Comparison of ENCODE assay signal across 19 cellular contexts in the genomic region with DNA sequence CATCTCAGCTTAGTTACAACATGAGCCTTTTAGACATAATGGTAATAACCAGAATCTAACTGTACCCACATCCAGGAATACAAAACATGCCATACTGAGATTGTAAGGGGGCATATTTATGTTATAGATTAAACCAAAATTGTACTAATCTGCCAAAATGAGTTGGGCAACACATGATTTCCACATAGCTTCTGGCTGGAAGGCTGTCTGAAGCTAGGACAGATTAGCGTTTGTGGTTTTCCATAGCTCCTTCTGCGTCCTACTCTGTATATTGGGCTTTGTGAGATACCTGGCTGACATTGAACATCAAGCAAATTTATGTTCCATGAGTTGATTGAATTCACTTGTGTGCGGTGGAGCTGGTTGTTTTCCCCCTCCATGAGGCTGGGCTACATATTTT.
DNase-seq lines count a peak whose midpoint lies in the region; ATAC-seq, FAIRE-seq and TF ChIP-seq lines count a peak whose summit lies in the region.
"Had no signal": no experiment of that assay in that cellular context is flagged by ENCODE, and none has a peak within 500 bp of the region (broad histone marks: within the 10 kb centered on the region; RNA-seq: fewer than 3 reads in every experiment).

No MANE protein-coding gene starts in this region.

- H3K4me3 ChIP-seq in liver (ENCODE audit: low read depth in 1 of 3, low read length in 3 of 3) (no peak overlapping the region), HepG2 (replicated peaks in 1 of 3; ENCODE audit: insufficient read depth in 1 of 3, low read depth in 2 of 3, low read length in 3 of 3) (no peak overlapping the region), choroid plexus epithelial cell (ENCODE audit: low read depth, low read length) (no peak overlapping the region), fibroblast of villous mesenchyme (ENCODE audit: low read depth, low read length) (no peak overlapping the region)
- H3K4me3 ChIP-seq: BLaER1 treated with 17β-estradiol and CSF1 and Interleukin-3, amounts not matched to agents 10 nM and 100 nM; GM12878 had no signal

- H3K9ac ChIP-seq in liver (ENCODE audit: low read depth in 1 of 2, low read length in 2 of 2), result no peak overlapping the region
- H3K9ac ChIP-seq in HepG2 (ENCODE audit: insufficient read depth, low read depth, low read length), result no peak overlapping the region
- H3K9ac ChIP-seq: BLaER1 treated with 17β-estradiol and CSF1 and Interleukin-3, amounts not matched to agents 10 nM and 100 nM had no signal

- no peak for TF ChIP-seq CTCF in liver (IDR thresholded peaks at IDR 0.05; ENCODE audit: low read depth, low read length, missing input control)
- TF ChIP-seq CTCF in HepG2 (CRISPR knock-in tag; IDR thresholded peaks at IDR 0.05), result no peak
- no peak for TF ChIP-seq CTCF in choroid plexus epithelial cell (conservative IDR thresholded peaks at IDR 0.05; ENCODE audit: low read depth, low read length)
- TF ChIP-seq CTCF in fibroblast of villous mesenchyme (IDR thresholded peaks at IDR 0.05; ENCODE audit: insufficient read depth, low read depth, low read length), result no peak

- WGBS in liver, result 47% methylated on average over 3 of the region's 3 CpGs
- 10% methylated on average over 3 of the region's 3 CpGs for WGBS in HepG2 (ENCODE audit: low lambda C conversion rate)

- ATAC-seq in HepG2, result no peak
- ATAC-seq: GM12878 had no signal

- no peaks in the 10 kb centered on the region for H4K20me1 ChIP-seq in HepG2 (ENCODE audit: insufficient read depth, low read length)
- H4K20me1 ChIP-seq: BLaER1 treated with 17β-estradiol and CSF1 and Interleukin-3, amounts not matched to agents 10 nM and 100 nM had no signal

- no peak for TF ChIP-seq POLR2A in HepG2 (IDR thresholded peaks at IDR 0.05; ENCODE audit: insufficient read depth in 1 of 2, low read depth in 2 of 2, low read length in 2 of 2)

- no peak overlapping the region for H2AFZ ChIP-seq in HepG2 (ENCODE audit: low read length)

- TF ChIP-seq EP300 in HepG2 (IDR thresholded peaks at IDR 0.05; ENCODE audit: low read depth in 2 of 2, low read length in 2 of 2) (no peak), HepG2 (CRISPR knock-in tag; IDR thresholded peaks at IDR 0.05; ENCODE audit: borderline replicate concordance) (no peak)

- POLR2A ChIA-PET in HepG2 (lab: Yijun Ruan, JAX), result no interaction called here

- H3K4me1 ChIP-seq in liver (ENCODE audit: control insufficient read depth in 4 of 4, insufficient read depth in 4 of 4, low read length in 3 of 4), result peaks cover 0 to 11% (median 4%) of the 10 kb centered on the region in 4 donors
- H3K4me1 ChIP-seq in HepG2 (ENCODE audit: insufficient read depth, low read length), result no peaks in the 10 kb centered on the region
- H3K4me1 ChIP-seq: BLaER1 treated with 17β-estradiol and CSF1 and Interleukin-3, amounts not matched to agents 10 nM and 100 nM had no signal

- H3K79me2 ChIP-seq in HepG2 (ENCODE audit: insufficient read depth, low read length), result no peaks in the 10 kb centered on the region

- H3K27me3 ChIP-seq in liver (ENCODE audit: control insufficient read depth in 4 of 4, insufficient read depth in 4 of 4, low read length in 3 of 4), result no peaks in the 10 kb centered on the region
- H3K27me3 ChIP-seq in HepG2 (ENCODE audit: control insufficient read depth in 1 of 2, insufficient read depth in 2 of 2, low read length in 2 of 2), result peaks cover 3 to 13% of the 10 kb centered on the region in 2 experiments; a peak in 4 of 5 replicates
- H3K27me3 ChIP-seq: BLaER1 treated with 17β-estradiol and CSF1 and Interleukin-3, amounts not matched to agents 10 nM and 100 nM had no signal

- intact Hi-C loops in HepG2 (cut with micrococcal nuclease; ENCODE audit: unreplicated experiment), result no loop called here

- in situ Hi-C loops in HepG2 (cut with HindIII; ENCODE audit: extremely low pct_ligation_motif_present, low pct_unique_long_range_greater_than_20kb), result no loop called here

- DNase-seq in HepG2 (ENCODE audit: low spot score), result no peak
- peak; percentile 23 for DNase-seq in choroid plexus epithelial cell (ENCODE audit: low read depth)
- peak; percentile 2 for DNase-seq in fibroblast of villous mesenchyme (ENCODE audit: low read depth)
- DNase-seq in DMS153 (lab: John Stamatoyannopoulos, UW), result no peak
- no peak for DNase-seq in activated CD4-positive, alpha-beta T cell treated with anti-CD3 and anti-CD28 coated beads, Interleukin-2, amount 50 U/mL, for 48 hours
- no peak for DNase-seq in activated CD4-positive, alpha-beta T cell treated with anti-CD3 and anti-CD28 coated beads for 1 hour
- DNase-seq in COR-L47 (lab: John Stamatoyannopoulos, UW), result no peak
- DNase-seq: 8988T; Calu3; CD4-positive, CD25-positive, alpha-beta regulatory T cell; DMS 273 treated with DMSO at 0.1 percent for 48 hours; DMS79; HCEC 1CT; HFFc6 had no signal

- no peak overlapping the region for H3K4me2 ChIP-seq in HepG2 (ENCODE audit: low read depth, low read length)
- H3K4me2 ChIP-seq: BLaER1 treated with 17β-estradiol and CSF1 and Interleukin-3, amounts not matched to agents 10 nM and 100 nM had no signal

- H3K27ac ChIP-seq in liver (ENCODE audit: low read depth in 1 of 2, low read length in 2 of 2), result peak overlapping the region in 1 of 2 donors; percentile 22
- H3K27ac ChIP-seq in HepG2 (ENCODE audit: extremely low read length, insufficient read depth, low read length), result no peak overlapping the region
- H3K27ac ChIP-seq: BLaER1 treated with 17β-estradiol and CSF1 and Interleukin-3, amounts not matched to agents 10 nM and 100 nM; HL-60 had no signal

- no peak for FAIRE-seq in HepG2 (lab: Jason Lieb, UNC)
- FAIRE-seq: GM12878, GM19239 had no signal

- no TSS peak for BruUV-seq in HepG2 (replicated peaks; lab: Mats Ljungman, UMichigan)

- H3K36me3 ChIP-seq in liver (ENCODE audit: control insufficient read depth in 4 of 4, insufficient read depth in 3 of 4, low read depth in 1 of 4, low read length in 3 of 4) (no peaks in the 10 kb centered on the region), HepG2 (replicated peaks in 1 of 2; ENCODE audit: control insufficient read depth in 1 of 2, insufficient read depth in 2 of 2, low read length in 2 of 2) (no peaks in the 10 kb centered on the region)
- H3K36me3 ChIP-seq: BLaER1 treated with 17β-estradiol and CSF1 and Interleukin-3, amounts not matched to agents 10 nM and 100 nM had no signal

- H3K9me3 ChIP-seq in liver (ENCODE audit: control insufficient read depth in 4 of 4, low read length in 3 of 4) (peaks cover 0 to 3% (median 0%) of the 10 kb centered on the region in 4 donors), HepG2 (ENCODE audit: low read length) (no peaks in the 10 kb centered on the region)

- peak in 1 of 2 donors; percentile 15 for TF ChIP-seq RAD21 in liver (IDR thresholded peaks at IDR 0.05)
- TF ChIP-seq RAD21 in HepG2 (CRISPR knock-in tag; IDR thresholded peaks at IDR 0.05), result no peak

- CTCF ChIA-PET in HepG2 (lab: Yijun Ruan, JAX; ENCODE audit: low intra/inter-chr PET ratio, low total read pairs), result no interaction called here

TF ChIP-seq in liver, 16 proteins besides CTCF, POLR2A, EP300 and RAD21 (continues in another document):
- TF ChIP-seq HNF4G (IDR thresholded peaks at IDR 0.05), result no peak
- no peak for TF ChIP-seq SP1 (IDR thresholded peaks at IDR 0.05)

TF ChIP-seq in HepG2, 621 proteins besides CTCF, POLR2A, EP300 and RAD21:
- TF ChIP-seq ZFP36L1 (CRISPR knock-in tag; IDR thresholded peaks at IDR 0.05) (no peak), RARA (CRISPR knock-in tag; IDR thresholded peaks at IDR 0.05) (no peak), GPN1 (CRISPR knock-in tag; IDR thresholded peaks at IDR 0.05; ENCODE audit: borderline replicate concordance) (no peak), ZNF124 (CRISPR knock-in tag; IDR thresholded peaks at IDR 0.05) (no peak), ZNF484 (CRISPR knock-in tag; IDR thresholded peaks at IDR 0.05; ENCODE audit: borderline replicate concordance, low read depth) (no peak), HES4 (CRISPR knock-in tag; IDR thresholded peaks at IDR 0.05; ENCODE audit: borderline replicate concordance) (no peak), ZNF839 (CRISPR knock-in tag; IDR thresholded peaks at IDR 0.05; ENCODE audit: borderline replicate concordance) (no peak), ZNF354B (CRISPR knock-in tag; IDR thresholded peaks at IDR 0.05) (no peak), ISX (CRISPR knock-in tag; conservative IDR thresholded peaks at IDR 0.05) (no peak), ZNF674 (CRISPR knock-in tag; IDR thresholded peaks at IDR 0.05; ENCODE audit: low read depth) (no peak), JUNB (CRISPR knock-in tag; IDR thresholded peaks at IDR 0.05; ENCODE audit: borderline replicate concordance) (no peak), GFI1 (CRISPR knock-in tag; IDR thresholded peaks at IDR 0.05; ENCODE audit: borderline replicate concordance) (no peak)
- TF ChIP-seq, protein P1, sequence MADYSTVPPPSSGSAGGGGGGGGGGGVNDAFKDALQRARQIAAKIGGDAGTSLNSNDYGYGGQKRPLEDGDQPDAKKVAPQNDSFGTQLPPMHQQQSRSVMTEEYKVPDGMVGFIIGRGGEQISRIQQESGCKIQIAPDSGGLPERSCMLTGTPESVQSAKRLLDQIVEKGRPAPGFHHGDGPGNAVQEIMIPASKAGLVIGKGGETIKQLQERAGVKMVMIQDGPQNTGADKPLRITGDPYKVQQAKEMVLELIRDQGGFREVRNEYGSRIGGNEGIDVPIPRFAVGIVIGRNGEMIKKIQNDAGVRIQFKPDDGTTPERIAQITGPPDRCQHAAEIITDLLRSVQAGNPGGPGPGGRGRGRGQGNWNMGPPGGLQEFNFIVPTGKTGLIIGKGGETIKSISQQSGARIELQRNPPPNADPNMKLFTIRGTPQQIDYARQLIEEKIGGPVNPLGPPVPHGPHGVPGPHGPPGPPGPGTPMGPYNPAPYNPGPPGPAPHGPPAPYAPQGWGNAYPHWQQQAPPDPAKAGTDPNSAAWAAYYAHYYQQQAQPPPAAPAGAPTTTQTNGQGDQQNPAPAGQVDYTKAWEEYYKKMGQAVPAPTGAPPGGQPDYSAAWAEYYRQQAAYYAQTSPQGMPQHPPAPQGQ (CRISPR knock-in tag; IDR thresholded peaks at IDR 0.05; ENCODE audit: borderline replicate concordance), result no peak
- TF ChIP-seq, protein P2, sequence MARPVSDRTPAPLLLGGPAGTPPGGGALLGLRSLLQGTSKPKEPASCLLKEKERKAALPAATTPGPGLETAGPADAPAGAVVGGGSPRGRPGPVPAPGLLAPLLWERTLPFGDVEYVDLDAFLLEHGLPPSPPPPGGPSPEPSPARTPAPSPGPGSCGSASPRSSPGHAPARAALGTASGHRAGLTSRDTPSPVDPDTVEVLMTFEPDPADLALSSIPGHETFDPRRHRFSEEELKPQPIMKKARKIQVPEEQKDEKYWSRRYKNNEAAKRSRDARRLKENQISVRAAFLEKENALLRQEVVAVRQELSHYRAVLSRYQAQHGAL (CRISPR knock-in tag; IDR thresholded peaks at IDR 0.05; ENCODE audit: not compliant biosample characterization), result no peak

Comparison
In these comparisons a context has a peak if more than half of its experiments do, and no peak if none do; other contexts are left out.
1. DNase-seq: peak in choroid plexus epithelial cell (single experiment) and fibroblast of villous mesenchyme (single experiment); none in HepG2 (single experiment), DMS153 (single experiment), activated CD4-positive, alpha-beta T cell treated with anti-CD3 and anti-CD28 coated beads, Interleukin-2, amount 50 U/mL, for 48 hours (0 of 2), activated CD4-positive, alpha-beta T cell treated with anti-CD3 and anti-CD28 coated beads for 1 hour (single experiment) and COR-L47 (single experiment).